In genomic region chr2:199955339-199956061, GRCh38 we compare ENCODE assay signal across 1 cellular context.
TF ChIP-seq lines count a peak whose summit lies in the region.

MAIP1 (plus strand) TSS chr2:199955582; CDS start chr2:199955799, 217 bp downstream.
A gene with protein sequence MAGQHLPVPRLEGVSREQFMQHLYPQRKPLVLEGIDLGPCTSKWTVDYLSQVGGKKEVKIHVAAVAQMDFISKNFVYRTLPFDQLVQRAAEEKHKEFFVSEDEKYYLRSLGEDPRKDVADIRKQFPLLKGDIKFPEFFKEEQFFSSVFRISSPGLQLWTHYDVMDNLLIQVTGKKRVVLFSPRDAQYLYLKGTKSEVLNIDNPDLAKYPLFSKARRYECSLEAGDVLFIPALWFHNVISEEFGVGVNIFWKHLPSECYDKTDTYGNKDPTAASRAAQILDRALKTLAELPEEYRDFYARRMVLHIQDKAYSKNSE (minus strand): TSS chr2:199955491. CDS start chr2:199955470, 21 bp downstream.

TF ChIP-seq in HepG2, 621 proteins besides CTCF, POLR2A, EP300 and RAD21 (continued from another document and continues in another):
- TF ChIP-seq, protein P1, sequence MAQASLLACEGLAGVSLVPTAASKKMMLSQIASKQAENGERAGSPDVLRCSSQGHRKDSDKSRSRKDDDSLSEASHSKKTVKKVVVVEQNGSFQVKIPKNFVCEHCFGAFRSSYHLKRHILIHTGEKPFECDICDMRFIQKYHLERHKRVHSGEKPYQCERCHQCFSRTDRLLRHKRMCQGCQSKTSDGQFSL (CRISPR knock-in tag; IDR thresholded peaks at IDR 0.05) = no peak
- peak; percentile 25; the same call in 1 of the 2 replicates for TF ChIP-seq ZNF263 (CRISPR knock-in tag; IDR thresholded peaks at IDR 0.05)
- peak; percentile 99 for TF ChIP-seq ZNF703 (CRISPR knock-in tag; IDR thresholded peaks at IDR 0.05; ENCODE audit: borderline replicate concordance)
- TF ChIP-seq TBP (CRISPR knock-in tag; IDR thresholded peaks at IDR 0.05) = no peak
- TF ChIP-seq FOSL1 (CRISPR knock-in tag; IDR thresholded peaks at IDR 0.05; ENCODE audit: borderline replicate concordance) = no peak
- TF ChIP-seq, protein P2, sequence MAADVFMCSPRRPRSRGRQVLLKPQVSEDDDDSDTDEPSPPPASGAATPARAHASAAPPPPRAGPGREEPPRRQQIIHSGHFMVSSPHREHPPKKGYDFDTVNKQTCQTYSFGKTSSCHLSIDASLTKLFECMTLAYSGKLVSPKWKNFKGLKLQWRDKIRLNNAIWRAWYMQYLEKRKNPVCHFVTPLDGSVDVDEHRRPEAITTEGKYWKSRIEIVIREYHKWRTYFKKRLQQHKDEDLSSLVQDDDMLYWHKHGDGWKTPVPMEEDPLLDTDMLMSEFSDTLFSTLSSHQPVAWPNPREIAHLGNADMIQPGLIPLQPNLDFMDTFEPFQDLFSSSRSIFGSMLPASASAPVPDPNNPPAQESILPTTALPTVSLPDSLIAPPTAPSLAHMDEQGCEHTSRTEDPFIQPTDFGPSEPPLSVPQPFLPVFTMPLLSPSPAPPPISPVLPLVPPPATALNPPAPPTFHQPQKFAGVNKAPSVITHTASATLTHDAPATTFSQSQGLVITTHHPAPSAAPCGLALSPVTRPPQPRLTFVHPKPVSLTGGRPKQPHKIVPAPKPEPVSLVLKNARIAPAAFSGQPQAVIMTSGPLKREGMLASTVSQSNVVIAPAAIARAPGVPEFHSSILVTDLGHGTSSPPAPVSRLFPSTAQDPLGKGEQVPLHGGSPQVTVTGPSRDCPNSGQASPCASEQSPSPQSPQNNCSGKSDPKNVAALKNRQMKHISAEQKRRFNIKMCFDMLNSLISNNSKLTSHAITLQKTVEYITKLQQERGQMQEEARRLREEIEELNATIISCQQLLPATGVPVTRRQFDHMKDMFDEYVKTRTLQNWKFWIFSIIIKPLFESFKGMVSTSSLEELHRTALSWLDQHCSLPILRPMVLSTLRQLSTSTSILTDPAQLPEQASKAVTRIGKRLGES (CRISPR knock-in tag; IDR thresholded peaks at IDR 0.05; ENCODE audit: borderline replicate concordance) = no peak; the same call in 1 of the 2 replicates
- peak; percentile 59; the same call in 1 of the 2 replicates for TF ChIP-seq SAFB2 (CRISPR knock-in tag; IDR thresholded peaks at IDR 0.05; ENCODE audit: borderline replicate concordance, low read depth)
- TF ChIP-seq ATRX (CRISPR knock-in tag; IDR thresholded peaks at IDR 0.05; ENCODE audit: borderline replicate concordance) = no peak
- TF ChIP-seq ZNF746 (CRISPR knock-in tag; IDR thresholded peaks at IDR 0.05) = peak; percentile 94
- TF ChIP-seq ZNF839 (CRISPR knock-in tag; IDR thresholded peaks at IDR 0.05; ENCODE audit: borderline replicate concordance) = peak; percentile 57; the same call in 1 of the 2 replicates
- TF ChIP-seq TBL1XR1 (IDR thresholded peaks at IDR 0.05; ENCODE audit: borderline replicate concordance, low read length, partially characterized antibody) = peak; percentile 74
- peak; percentile 65 for TF ChIP-seq CREB1 (IDR thresholded peaks at IDR 0.05)
- peak; percentile 67 for TF ChIP-seq CREB1 (CRISPR knock-in tag; IDR thresholded peaks at IDR 0.05)
- TF ChIP-seq SALL1 (CRISPR knock-in tag; IDR thresholded peaks at IDR 0.05) = peak; percentile 94
- peak; percentile 79 for TF ChIP-seq AGO2 (optimal IDR thresholded peaks at IDR 0.05; ENCODE audit: low read depth, low read length)
- TF ChIP-seq SMARCE1 (IDR thresholded peaks at IDR 0.05; ENCODE audit: borderline replicate concordance) = no peak
- TF ChIP-seq DBP (CRISPR knock-in tag; IDR thresholded peaks at IDR 0.05; ENCODE audit: not compliant biosample characterization) = peak; percentile 93
- no peak for TF ChIP-seq ZNF841 (CRISPR knock-in tag; IDR thresholded peaks at IDR 0.05; ENCODE audit: borderline replicate concordance)
- TF ChIP-seq, protein P3, sequence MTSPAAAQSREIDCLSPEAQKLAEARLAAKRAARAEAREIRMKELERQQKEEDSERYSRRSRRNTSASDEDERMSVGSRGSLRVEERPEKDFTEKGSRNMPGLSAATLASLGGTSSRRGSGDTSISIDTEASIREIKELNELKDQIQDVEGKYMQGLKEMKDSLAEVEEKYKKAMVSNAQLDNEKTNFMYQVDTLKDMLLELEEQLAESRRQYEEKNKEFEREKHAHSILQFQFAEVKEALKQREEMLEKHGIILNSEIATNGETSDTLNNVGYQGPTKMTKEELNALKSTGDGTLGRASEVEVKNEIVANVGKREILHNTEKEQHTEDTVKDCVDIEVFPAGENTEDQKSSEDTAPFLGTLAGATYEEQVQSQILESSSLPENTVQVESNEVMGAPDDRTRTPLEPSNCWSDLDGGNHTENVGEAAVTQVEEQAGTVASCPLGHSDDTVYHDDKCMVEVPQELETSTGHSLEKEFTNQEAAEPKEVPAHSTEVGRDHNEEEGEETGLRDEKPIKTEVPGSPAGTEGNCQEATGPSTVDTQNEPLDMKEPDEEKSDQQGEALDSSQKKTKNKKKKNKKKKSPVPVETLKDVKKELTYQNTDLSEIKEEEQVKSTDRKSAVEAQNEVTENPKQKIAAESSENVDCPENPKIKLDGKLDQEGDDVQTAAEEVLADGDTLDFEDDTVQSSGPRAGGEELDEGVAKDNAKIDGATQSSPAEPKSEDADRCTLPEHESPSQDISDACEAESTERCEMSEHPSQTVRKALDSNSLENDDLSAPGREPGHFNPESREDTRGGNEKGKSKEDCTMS (CRISPR knock-in tag; conservative IDR thresholded peaks at IDR 0.05) = no peak
- peak; percentile 14 for TF ChIP-seq ZSCAN12 (CRISPR knock-in tag; IDR thresholded peaks at IDR 0.05)
- TF ChIP-seq, protein P4, sequence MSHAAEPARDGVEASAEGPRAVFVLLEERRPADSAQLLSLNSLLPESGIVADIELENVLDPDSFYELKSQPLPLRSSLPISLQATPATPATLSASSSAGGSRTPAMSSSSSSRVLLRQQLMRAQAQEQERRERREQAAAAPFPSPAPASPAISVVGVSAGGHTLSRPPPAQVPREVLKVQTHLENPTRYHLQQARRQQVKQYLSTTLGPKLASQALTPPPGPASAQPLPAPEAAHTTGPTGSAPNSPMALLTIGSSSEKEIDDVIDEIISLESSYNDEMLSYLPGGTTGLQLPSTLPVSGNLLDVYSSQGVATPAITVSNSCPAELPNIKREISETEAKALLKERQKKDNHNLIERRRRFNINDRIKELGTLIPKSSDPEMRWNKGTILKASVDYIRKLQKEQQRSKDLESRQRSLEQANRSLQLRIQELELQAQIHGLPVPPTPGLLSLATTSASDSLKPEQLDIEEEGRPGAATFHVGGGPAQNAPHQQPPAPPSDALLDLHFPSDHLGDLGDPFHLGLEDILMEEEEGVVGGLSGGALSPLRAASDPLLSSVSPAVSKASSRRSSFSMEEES (CRISPR knock-in tag; IDR thresholded peaks at IDR 0.05) = no peak; the same call in 1 of the 2 replicates
- peak; percentile 99 for TF ChIP-seq SNAI1 (CRISPR knock-in tag; IDR thresholded peaks at IDR 0.05; ENCODE audit: borderline replicate concordance)
- peak; percentile 96; the same call in 1 of the 2 replicates for TF ChIP-seq ZNF274 (CRISPR knock-in tag; IDR thresholded peaks at IDR 0.05)
- TF ChIP-seq ZNF354B (CRISPR knock-in tag; IDR thresholded peaks at IDR 0.05) = 0 out of 2 replicates have a peak, but pooled peaks have one; percentile 59
- 0 out of 2 replicates have a peak, but pooled peaks have one; percentile 76 for TF ChIP-seq ZNF441 (CRISPR knock-in tag; IDR thresholded peaks at IDR 0.05; ENCODE audit: borderline replicate concordance)
- TF ChIP-seq, protein P5, sequence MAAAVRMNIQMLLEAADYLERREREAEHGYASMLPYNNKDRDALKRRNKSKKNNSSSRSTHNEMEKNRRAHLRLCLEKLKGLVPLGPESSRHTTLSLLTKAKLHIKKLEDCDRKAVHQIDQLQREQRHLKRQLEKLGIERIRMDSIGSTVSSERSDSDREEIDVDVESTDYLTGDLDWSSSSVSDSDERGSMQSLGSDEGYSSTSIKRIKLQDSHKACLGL (CRISPR knock-in tag; IDR thresholded peaks at IDR 0.05) = peak; percentile 94
- peak; percentile 60 for TF ChIP-seq TEAD3 (CRISPR knock-in tag; optimal IDR thresholded peaks at IDR 0.05; ENCODE audit: borderline replicate concordance)
- no peak for TF ChIP-seq SP140L (CRISPR knock-in tag; IDR thresholded peaks at IDR 0.05; ENCODE audit: borderline replicate concordance)
- no peak for TF ChIP-seq ZNF879 (CRISPR knock-in tag; IDR thresholded peaks at IDR 0.05)
- peak; percentile 97 for TF ChIP-seq ZNF333 (CRISPR knock-in tag; IDR thresholded peaks at IDR 0.05; ENCODE audit: borderline replicate concordance)
- no peak for TF ChIP-seq WIZ (CRISPR knock-in tag; IDR thresholded peaks at IDR 0.05)
- TF ChIP-seq ZNF484 (CRISPR knock-in tag; IDR thresholded peaks at IDR 0.05; ENCODE audit: borderline replicate concordance, low read depth) = 0 out of 2 replicates have a peak, but pooled peaks have one; percentile 37
- TF ChIP-seq SIN3A (IDR thresholded peaks at IDR 0.05; ENCODE audit: borderline replicate concordance, low read depth, low read length) = peak; percentile 92
- peak; percentile 28 for TF ChIP-seq JARID2 (CRISPR knock-in tag; IDR thresholded peaks at IDR 0.05; ENCODE audit: insufficient replicate concordance)
- no peak for TF ChIP-seq HNRNPK (IDR thresholded peaks at IDR 0.05; ENCODE audit: low read depth, low read length, poor library complexity, severe bottlenecking)
- TF ChIP-seq ARHGAP35 (CRISPR knock-in tag; IDR thresholded peaks at IDR 0.05; ENCODE audit: borderline replicate concordance) = peak; percentile 96
- peak; percentile 93; the same call in 1 of the 2 replicates for TF ChIP-seq THYN1 (CRISPR knock-in tag; IDR thresholded peaks at IDR 0.05; ENCODE audit: borderline replicate concordance, low read depth)
- TF ChIP-seq HDAC1 (CRISPR knock-in tag; IDR thresholded peaks at IDR 0.05) = peak; percentile 96
- TF ChIP-seq KLF6 (CRISPR knock-in tag; IDR thresholded peaks at IDR 0.05) = peak; percentile 97
- TF ChIP-seq ATF7 (IDR thresholded peaks at IDR 0.05) = no peak
- TF ChIP-seq ATF7 (CRISPR knock-in tag; IDR thresholded peaks at IDR 0.05) = peak; percentile 82; the same call in 1 of the 2 replicates
- peak; percentile 99; the same call in 1 of the 2 replicates for TF ChIP-seq GLI4 (CRISPR knock-in tag; IDR thresholded peaks at IDR 0.05; ENCODE audit: borderline replicate concordance)
- TF ChIP-seq HES4 (CRISPR knock-in tag; IDR thresholded peaks at IDR 0.05; ENCODE audit: borderline replicate concordance) = peak; percentile 81
- TF ChIP-seq, protein P6, sequence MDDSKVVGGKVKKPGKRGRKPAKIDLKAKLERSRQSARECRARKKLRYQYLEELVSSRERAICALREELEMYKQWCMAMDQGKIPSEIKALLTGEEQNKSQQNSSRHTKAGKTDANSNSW (CRISPR knock-in tag; IDR thresholded peaks at IDR 0.05; ENCODE audit: borderline replicate concordance) = peak; percentile 91; the same call in 1 of the 2 replicates
- peak; percentile 99 for TF ChIP-seq PHF8 (CRISPR knock-in tag; IDR thresholded peaks at IDR 0.05)
- TF ChIP-seq ZKSCAN8 (CRISPR knock-in tag; IDR thresholded peaks at IDR 0.05; ENCODE audit: borderline replicate concordance) = 0 out of 2 replicates have a peak, but pooled peaks have one; percentile 56
- no peak; the same call in 1 of the 2 replicates for TF ChIP-seq ZBTB21 (CRISPR knock-in tag; IDR thresholded peaks at IDR 0.05)
- TF ChIP-seq EEA1 (CRISPR knock-in tag; IDR thresholded peaks at IDR 0.05; ENCODE audit: borderline replicate concordance) = 0 out of 2 replicates have a peak, but pooled peaks have one; percentile 19
- TF ChIP-seq ZNF572 (CRISPR knock-in tag; IDR thresholded peaks at IDR 0.05) = 0 out of 2 replicates have a peak, but pooled peaks have one; percentile 58
- TF ChIP-seq MZF1 (CRISPR knock-in tag; IDR thresholded peaks at IDR 0.05; ENCODE audit: borderline replicate concordance) = peak; percentile 22
- peak; percentile 67; the same call in 1 of the 2 replicates for TF ChIP-seq GZF1 (CRISPR knock-in tag; IDR thresholded peaks at IDR 0.05)
- peak; percentile 60; the same call in 1 of the 2 replicates for TF ChIP-seq ZNF143 (CRISPR knock-in tag; IDR thresholded peaks at IDR 0.05)
- TF ChIP-seq ZSCAN20 (CRISPR knock-in tag; IDR thresholded peaks at IDR 0.05; ENCODE audit: borderline replicate concordance) = no peak; the same call in 1 of the 2 replicates
- TF ChIP-seq BORCS8-MEF2B (CRISPR knock-in tag; IDR thresholded peaks at IDR 0.05) = peak; percentile 94
- TF ChIP-seq BRD4 (CRISPR knock-in tag; IDR thresholded peaks at IDR 0.05) = peak; percentile 86
- no peak; the same call in 1 of the 2 replicates for TF ChIP-seq REXO4 (CRISPR knock-in tag; IDR thresholded peaks at IDR 0.05; ENCODE audit: borderline replicate concordance)
- TF ChIP-seq KDM3A (CRISPR knock-in tag; IDR thresholded peaks at IDR 0.05; ENCODE audit: low read depth) = peak; percentile 78
- TF ChIP-seq EED (CRISPR knock-in tag; IDR thresholded peaks at IDR 0.05) = peak; percentile 89
- peak; percentile 23; the same call in 1 of the 2 replicates for TF ChIP-seq ZNF644 (CRISPR knock-in tag; IDR thresholded peaks at IDR 0.05; ENCODE audit: low read depth)
- TF ChIP-seq, protein P7, sequence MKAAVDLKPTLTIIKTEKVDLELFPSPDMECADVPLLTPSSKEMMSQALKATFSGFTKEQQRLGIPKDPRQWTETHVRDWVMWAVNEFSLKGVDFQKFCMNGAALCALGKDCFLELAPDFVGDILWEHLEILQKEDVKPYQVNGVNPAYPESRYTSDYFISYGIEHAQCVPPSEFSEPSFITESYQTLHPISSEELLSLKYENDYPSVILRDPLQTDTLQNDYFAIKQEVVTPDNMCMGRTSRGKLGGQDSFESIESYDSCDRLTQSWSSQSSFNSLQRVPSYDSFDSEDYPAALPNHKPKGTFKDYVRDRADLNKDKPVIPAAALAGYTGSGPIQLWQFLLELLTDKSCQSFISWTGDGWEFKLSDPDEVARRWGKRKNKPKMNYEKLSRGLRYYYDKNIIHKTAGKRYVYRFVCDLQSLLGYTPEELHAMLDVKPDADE (CRISPR knock-in tag; IDR thresholded peaks at IDR 0.05) = no peak; the same call in 1 of the 2 replicates
- TF ChIP-seq ZNF761 (CRISPR knock-in tag; conservative IDR thresholded peaks at IDR 0.05) = peak; percentile 84; the same call in 1 of the 2 replicates
- TF ChIP-seq ZNF317 (CRISPR knock-in tag; IDR thresholded peaks at IDR 0.05) = peak; percentile 90
- peak; percentile 87; the same call in 1 of the 2 replicates for TF ChIP-seq ZNF430 (CRISPR knock-in tag; IDR thresholded peaks at IDR 0.05)
